ENCODE assay signal across 20 cellular contexts in the genomic region with DNA sequence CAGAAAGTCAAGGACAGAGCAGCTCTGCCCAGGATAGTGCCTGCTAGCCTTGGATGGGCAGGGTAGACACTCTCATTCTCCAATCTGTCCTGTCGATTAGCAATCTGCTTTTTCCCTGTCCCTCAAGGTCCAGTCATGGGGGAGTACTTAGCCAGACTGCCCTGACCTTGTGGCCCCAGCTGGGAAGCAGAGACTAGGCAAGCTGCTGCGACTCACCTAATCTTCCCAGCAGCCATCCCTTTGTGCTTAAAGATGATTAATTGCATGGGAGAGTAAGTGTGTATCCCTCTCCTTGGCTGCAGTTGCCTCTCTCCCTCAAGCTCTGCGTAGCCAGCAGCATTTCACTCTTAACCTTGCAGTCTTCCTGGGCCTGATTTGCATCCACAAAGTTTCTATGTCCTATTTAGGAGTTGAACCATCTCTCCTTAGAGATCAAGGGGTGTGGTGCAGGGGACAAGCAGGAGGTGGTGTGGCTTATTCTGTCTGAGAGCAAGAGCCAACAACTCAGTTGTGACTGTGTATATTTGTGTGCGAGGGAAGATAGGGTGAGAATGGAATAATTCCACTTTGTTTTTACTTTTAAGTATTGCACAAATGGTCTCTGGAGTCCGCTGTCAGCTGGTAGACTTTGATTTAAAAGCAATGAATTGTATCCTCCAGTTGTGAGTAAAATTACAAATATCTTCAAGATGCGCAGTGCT.
A peak's percentile ranks its signal among the peaks of the same experiment; 100 is the strongest.
DNase-seq lines count a peak whose midpoint lies in the region; ATAC-seq and TF ChIP-seq lines count a peak whose summit lies in the region.
"Had no signal": no experiment of that assay in that cellular context is flagged by ENCODE, and none has a peak within 500 bp of the region (broad histone marks: within the 10 kb centered on the region; RNA-seq: fewer than 3 reads in every experiment).

No MANE protein-coding gene starts in this region.

- TF ChIP-seq CTCF in MCF 10A (IDR thresholded peaks at IDR 0.05; ENCODE audit: unreplicated experiment): no peak
- no peak for TF ChIP-seq CTCF in breast epithelium (IDR thresholded peaks at IDR 0.05)
- no peak for TF ChIP-seq CTCF in adrenal gland (IDR thresholded peaks at IDR 0.05)
- no peak for TF ChIP-seq CTCF in gastroesophageal sphincter (IDR thresholded peaks at IDR 0.05)

- H3K27me3 Mint-ChIP-seq in MCF 10A (ENCODE audit: insufficient read depth, unreplicated experiment): no peaks in the 10 kb centered on the region
- H3K27me3 Mint-ChIP-seq in stimulated activated naive CD8-positive, alpha-beta T cell treated with anti-CD3 and anti-CD28 coated beads, Interleukin-15, amount 100 ng/mL, for 72 hours: no peaks in the 10 kb centered on the region

- H3K4me3 Mint-ChIP-seq in MCF 10A (ENCODE audit: unreplicated experiment): no peak overlapping the region
- no peak overlapping the region for H3K4me3 Mint-ChIP-seq in stimulated activated naive CD8-positive, alpha-beta T cell treated with anti-CD3 and anti-CD28 coated beads, Interleukin-15, amount 100 ng/mL, for 72 hours

- no TSS peak for BruUV-seq in MCF 10A (replicated peaks; lab: Mats Ljungman, UMichigan)

- no peak for TF ChIP-seq EP300 in gastroesophageal sphincter (IDR thresholded peaks at IDR 0.05)

- POLR2A ChIA-PET in MCF 10A (lab: Yijun Ruan, JAX): no interaction called here

- H3K4me3 ChIP-seq in breast epithelium: no peak overlapping the region
- no peak overlapping the region for H3K4me3 ChIP-seq in adrenal gland
- H3K4me3 ChIP-seq in gastroesophageal sphincter: no peak overlapping the region
- H3K4me3 ChIP-seq: SK-N-MC had no signal

- H3K9me3 ChIP-seq in breast epithelium (no peaks in the 10 kb centered on the region), adrenal gland (replicated peaks in 1 of 3) (peaks cover 0 to 3% (median 0%) of the 10 kb centered on the region in 3 donors), gastroesophageal sphincter (peaks cover 0 to 12% (median 0%) of the 10 kb centered on the region in 3 donors)

- H3K27ac Mint-ChIP-seq in MCF 10A (ENCODE audit: low read depth, unreplicated experiment): no peak overlapping the region
- no peak overlapping the region for H3K27ac Mint-ChIP-seq in stimulated activated naive CD8-positive, alpha-beta T cell treated with anti-CD3 and anti-CD28 coated beads, Interleukin-15, amount 100 ng/mL, for 72 hours

- H3K36me3 ChIP-seq in breast epithelium (no peaks in the 10 kb centered on the region), adrenal gland (replicated peaks in 1 of 2) (no peaks in the 10 kb centered on the region), gastroesophageal sphincter (no peaks in the 10 kb centered on the region)

- ATAC-seq in gastroesophageal sphincter (peak; percentile 31), HG03135 (IDR thresholded peaks at IDR 0.05; ENCODE audit: unreplicated experiment) (no peak)
- no peak for ATAC-seq in stimulated activated naive CD8-positive, alpha-beta T cell treated with anti-CD3 and anti-CD28 coated beads, Interleukin-15, amount 100 ng/mL, for 72 hours
- ATAC-seq: HepG2, Panc1, Right ventricle myocardium inferior had no signal

- H3K27ac ChIP-seq in breast epithelium (no peak overlapping the region), adrenal gland (peak overlapping the region in 3 of 5 donors; percentile 22 to 70 (median 62)), gastroesophageal sphincter (no peak overlapping the region)
- H3K27ac ChIP-seq: SK-N-MC had no signal

- peaks cover 8% of the 10 kb centered on the region for H3K9me3 Mint-ChIP-seq in MCF 10A (ENCODE audit: unreplicated experiment)
- H3K9me3 Mint-ChIP-seq in stimulated activated naive CD8-positive, alpha-beta T cell treated with anti-CD3 and anti-CD28 coated beads, Interleukin-15, amount 100 ng/mL, for 72 hours: peaks cover 10 to 28% of the 10 kb centered on the region in 2 donors

- peaks cover 3% of the 10 kb centered on the region for H3K4me1 Mint-ChIP-seq in MCF 10A (ENCODE audit: insufficient read depth, unreplicated experiment)
- peaks cover 14% of the 10 kb centered on the region for H3K4me1 Mint-ChIP-seq in stimulated activated naive CD8-positive, alpha-beta T cell treated with anti-CD3 and anti-CD28 coated beads, Interleukin-15, amount 100 ng/mL, for 72 hours

- 57 to 76% (median 61%) methylated on average over 4 to 6 of the region's 6 CpGs for WGBS in adrenal gland, 4 donors
- WGBS in gastroesophageal sphincter (ENCODE audit: low coverage in 1 of 2), 2 donors: 39 to 67% methylated on average over 3 to 6 of the region's 6 CpGs

- TF ChIP-seq POLR2A in breast epithelium (IDR thresholded peaks at IDR 0.05) (no peak), adrenal gland (IDR thresholded peaks at IDR 0.05) (no peak), gastroesophageal sphincter (IDR thresholded peaks at IDR 0.05) (no peak)

- no peaks in the 10 kb centered on the region for H3K27me3 ChIP-seq in breast epithelium
- no peaks in the 10 kb centered on the region for H3K27me3 ChIP-seq in adrenal gland
- H3K27me3 ChIP-seq in gastroesophageal sphincter: no peaks in the 10 kb centered on the region

- no peaks in the 10 kb centered on the region for H3K36me3 Mint-ChIP-seq in MCF 10A (ENCODE audit: insufficient read depth, unreplicated experiment)

- DNase-seq in MCF 10A (ENCODE audit: unreplicated experiment) (peak; percentile 5), breast epithelium (ENCODE audit: low spot score in 2 of 2) (no peak), adrenal gland (peak; percentile 29 to 79 (median 63)), DMS79 treated with DMSO at 0.1 percent for 48 hours (lab: John Stamatoyannopoulos, UW) (no peak), HuH-7 (ENCODE audit: low spot score) (no peak)
- DNase-seq in stimulated activated naive CD8-positive, alpha-beta T cell treated with anti-CD3 and anti-CD28 coated beads, Interleukin-15, amount 100 ng/mL, for 72 hours: no peak
- DNase-seq: DND-41, GF-D8, Karpas-422, MV-4-11, NCI-H1417 treated with DMSO at 0.1 percent for 48 hours, NCI-H2081, NCI-H345, NCI-H774 had no signal

- H3K4me1 ChIP-seq in breast epithelium: no peaks in the 10 kb centered on the region
- peaks cover 0 to 10% of the 10 kb centered on the region in 2 donors for H3K4me1 ChIP-seq in adrenal gland (replicated peaks in 1 of 2)
- peaks cover 0 to 5% (median 0%) of the 10 kb centered on the region in 3 donors for H3K4me1 ChIP-seq in gastroesophageal sphincter

- intact Hi-C loops in MCF 10A (cut with micrococcal nuclease): no loop called here
- intact Hi-C loops in breast epithelium (cut with DNase I; ENCODE audit: low total_unique reads): loop anchor here (10.0 kb wide), 1 partner anchor 656 kb away; no protein-coding TSS in a partner anchor
- intact Hi-C loops in adrenal gland (cut with DNase I): no loop called here

- CTCF ChIA-PET in MCF 10A (lab: Yijun Ruan, JAX): interaction anchor here (0.8 kb wide), 1 partner anchor 699 kb away, joined by 4 read pairs; no protein-coding TSS in a partner anchor

Comparison
In these comparisons a context has a peak if more than half of its experiments do, and no peak if none do; other contexts are left out.
1. DNase-seq: peak in MCF 10A (single experiment) and adrenal gland (7 of 7); none in breast epithelium (0 of 2), stimulated activated naive CD8-positive, alpha-beta T cell treated with anti-CD3 and anti-CD28 coated beads, Interleukin-15, amount 100 ng/mL, for 72 hours (0 of 2), DMS79 treated with DMSO at 0.1 percent for 48 hours (single experiment) and HuH-7 (single experiment).
2. H3K27ac ChIP-seq: peak in adrenal gland (3 of 5); none in breast epithelium (0 of 2) and gastroesophageal sphincter (0 of 4).